Comparison of ENCODE assay signal across 8 cellular contexts in the genomic region with DNA sequence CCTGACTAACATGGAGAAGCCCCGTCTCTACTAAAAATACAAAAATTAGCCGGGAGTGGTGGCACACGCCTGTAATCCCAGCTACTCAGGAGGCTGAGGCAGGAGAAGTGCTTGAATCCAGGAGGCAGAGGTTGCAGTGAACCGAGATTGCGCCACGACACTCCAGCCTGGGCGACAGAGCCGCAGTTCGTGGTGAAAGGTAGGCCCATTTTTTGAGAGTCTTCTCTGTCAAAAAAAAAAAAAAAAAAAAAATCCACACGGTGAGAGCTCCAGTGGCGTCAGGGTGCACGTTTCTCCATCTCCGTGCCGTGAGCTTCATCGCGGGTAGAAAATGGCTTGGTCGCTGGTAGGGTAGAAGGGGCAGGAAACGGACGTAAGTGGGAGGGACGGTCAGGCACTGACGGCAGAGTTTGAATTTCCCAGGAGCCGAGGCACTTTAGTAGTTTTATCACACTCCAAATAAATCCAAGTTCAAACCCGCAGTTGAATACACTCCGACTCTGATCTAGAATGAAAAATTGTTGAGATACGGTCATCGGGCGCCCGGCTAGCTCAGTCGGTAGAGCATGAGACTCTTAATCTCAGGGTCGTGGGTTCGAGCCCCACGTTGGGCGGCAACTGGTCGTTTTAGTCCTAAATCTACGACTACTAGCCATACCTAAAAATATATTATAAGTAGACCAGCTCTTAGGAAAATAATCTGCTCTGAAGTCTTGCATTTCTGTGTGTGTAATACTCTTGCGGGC. TPM values are rescaled to one million over a fixed set of nuclear protein-coding genes. Genes with fewer than 3 reads are reported as not detected.
DNase-seq lines count a peak whose midpoint lies in the region; ATAC-seq and TF ChIP-seq lines count a peak whose summit lies in the region.

No MANE protein-coding gene starts in this region.

- H3K9me3 Mint-ChIP-seq in type B pancreatic cell: no peaks in the 10 kb centered on the region

- DNase-seq in activated T-cell treated with anti-CD3 and anti-CD28 coated beads for 1 hour (ENCODE audit: low read depth) (peak; percentile 64), fibroblast of pulmonary artery (ENCODE audit: low read depth) (peak; percentile 92), omental fat pad (ENCODE audit: low spot score) (no peak), type B pancreatic cell (ENCODE audit: extremely low spot score, unreplicated experiment) (no peak), OCI-M1 (lab: John Stamatoyannopoulos, UW) (no peak), amygdala (lab: John Stamatoyannopoulos, UW) (no peak)

- no peak for TF ChIP-seq EP300 in Ishikawa (IDR thresholded peaks at IDR 0.05; ENCODE audit: borderline replicate concordance)

- no peak for TF ChIP-seq CTCF in fibroblast of pulmonary artery (IDR thresholded peaks at IDR 0.05; ENCODE audit: low read length, missing control alignments)
- TF ChIP-seq CTCF in omental fat pad (IDR thresholded peaks at IDR 0.05): no peak
- no peak for TF ChIP-seq CTCF in type B pancreatic cell (conservative IDR thresholded peaks at IDR 0.05)

- H3K4me3 Mint-ChIP-seq in type B pancreatic cell: peak overlapping the region; percentile 98

- no peaks in the 10 kb centered on the region for H3K36me3 Mint-ChIP-seq in type B pancreatic cell

- H3K27me3 Mint-ChIP-seq in type B pancreatic cell: peaks cover 57% of the 10 kb centered on the region

- no peak for TF ChIP-seq RAD21 in Ishikawa (IDR thresholded peaks at IDR 0.05; ENCODE audit: low read depth)

- peaks cover 15% of the 10 kb centered on the region for H3K4me1 Mint-ChIP-seq in type B pancreatic cell (ENCODE audit: unreplicated experiment)

- peak overlapping the region; percentile 99 for H3K27ac Mint-ChIP-seq in type B pancreatic cell

- peak overlapping the region; percentile 51 for H3K4me3 ChIP-seq in fibroblast of pulmonary artery (replicated peaks; ENCODE audit: low read depth, low read length)

- peak; percentile 38 for ATAC-seq in GM18907 (IDR thresholded peaks at IDR 0.05; ENCODE audit: unreplicated experiment)
- peak; percentile 47 for ATAC-seq in omental fat pad (ENCODE audit: low FRiP score)

TF ChIP-seq in Ishikawa, 13 proteins besides CTCF, POLR2A, EP300 and RAD21:
- TF ChIP-seq USF1 (IDR thresholded peaks at IDR 0.05) (no peak; the same call in 1 of the 2 replicates), FOXM1 (IDR thresholded peaks at IDR 0.05; ENCODE audit: borderline replicate concordance, low read depth) (no peak), NFIC (IDR thresholded peaks at IDR 0.05) (no peak), CREB1 (IDR thresholded peaks at IDR 0.05; ENCODE audit: low read depth) (no peak), EGR1 (IDR thresholded peaks at IDR 0.05) (no peak), YY1 (IDR thresholded peaks at IDR 0.05; ENCODE audit: low read depth) (no peak; the same call in 1 of the 2 replicates), TCF12 (IDR thresholded peaks at IDR 0.05; ENCODE audit: low read depth) (no peak), CEBPB (IDR thresholded peaks at IDR 0.05) (peak; percentile 47; the same call in 1 of the 2 replicates), TEAD4 (IDR thresholded peaks at IDR 0.05) (peak; percentile 84), REST (IDR thresholded peaks at IDR 0.05; ENCODE audit: low read depth) (no peak), ZBTB7A (IDR thresholded peaks at IDR 0.05; ENCODE audit: low read depth) (no peak), TAF1 (IDR thresholded peaks at IDR 0.05; ENCODE audit: low read depth) (no peak)
- TF ChIP-seq, protein P1, sequence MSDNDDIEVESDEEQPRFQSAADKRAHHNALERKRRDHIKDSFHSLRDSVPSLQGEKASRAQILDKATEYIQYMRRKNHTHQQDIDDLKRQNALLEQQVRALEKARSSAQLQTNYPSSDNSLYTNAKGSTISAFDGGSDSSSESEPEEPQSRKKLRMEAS (IDR thresholded peaks at IDR 0.05): peak; percentile 21; the same call in 1 of the 2 replicates

RNA-seq across cellular contexts. Expression of gene TRIM7, which starts 2.4 kb away (rescaled TPM):
- total RNA-seq in omental fat pad (1 to 10 TPM in 2 of 4 donors, under 1 TPM in 2; 0.79 to 2.9 (median 1.1) TPM), type B pancreatic cell (ENCODE audit: low replicate concordance) (0.58 and 0.76 TPM in 2 replicates)

RNA-seq across cellular contexts. Expression of gene TRIM41, which starts 15.7 kb away (rescaled TPM):
- total RNA-seq in omental fat pad (10 to 100 TPM in 3 of 4 donors, 1 to 10 TPM in 1; 9.8 to 16.4 (median 12.6) TPM), type B pancreatic cell (ENCODE audit: low replicate concordance) (22.1 and 31.2 TPM in 2 replicates)

RNA-seq across cellular contexts. Expression of gene RACK1, which starts 36.3 kb away (rescaled TPM):
- total RNA-seq in omental fat pad (1,000 to 10,000 TPM; 1,928 to 2,385 (median 2,165) TPM), type B pancreatic cell (ENCODE audit: low replicate concordance) (1,864 and 2,055 TPM in 2 replicates)

RNA-seq across cellular contexts. Expression of gene TRIM52, which starts 53.6 kb away (rescaled TPM):
- 10 to 100 TPM in 3 of 4 donors, 1 to 10 TPM in 1; 9.8 to 19.7 (median 14.5) TPM for total RNA-seq in omental fat pad
- total RNA-seq in type B pancreatic cell (ENCODE audit: low replicate concordance): 10.1 and 14.1 TPM in 2 replicates

Comparison
In these comparisons a context has a peak if more than half of its experiments do, and no peak if none do; other contexts are left out.
1. DNase-seq: peak in activated T-cell treated with anti-CD3 and anti-CD28 coated beads for 1 hour (single experiment) and fibroblast of pulmonary artery (single experiment); none in omental fat pad (single experiment), type B pancreatic cell (single experiment), OCI-M1 (single experiment) and amygdala (0 of 56).